In genomic region chr2:120251863-120252206, GRCh38 we compare ENCODE assay signal across 7 cellular contexts. TPM values are rescaled to one million over a fixed set of nuclear protein-coding genes. Genes with fewer than 3 reads are reported as not detected.
DNase-seq lines count a peak whose midpoint lies in the region; ATAC-seq and TF ChIP-seq lines count a peak whose summit lies in the region.

No MANE protein-coding gene starts in this region.

- DNase-seq in HL-60 (ENCODE audit: low read depth in 1 of 2, low spot score in 1 of 2) = peak in 1 of 2 experiments; percentile 42
- DNase-seq in WTC11 (ENCODE audit: low spot score) = no peak
- DNase-seq in iPS DF 6.9 (ENCODE audit: low read depth, low spot score) = no peak
- no peak for DNase-seq in stimulated activated naive B cell treated with anti-CD40 and anti-IgM and Interleukin-4, amounts not matched to agents 10 μg/mL and 1 μg/mL and 100 μg/mL, for 72 hours
- DNase-seq in stimulated activated CD4-positive, alpha-beta T cell treated with anti-CD3 and anti-CD28 coated beads, Interleukin-2, amount 100 ng/mL, for 24 hours = no peak

- ATAC-seq in WTC11 = no peak
- ATAC-seq in stimulated activated naive B cell treated with anti-CD40 and anti-IgM and Interleukin-4, amounts not matched to agents 10 μg/mL and 1 μg/mL and 100 μg/mL, for 72 hours (replicated peaks) = no peak
- no peak for ATAC-seq in GM18502 (IDR thresholded peaks at IDR 0.05; ENCODE audit: poor library complexity, unreplicated experiment)
- no peak for ATAC-seq in HG02763 (IDR thresholded peaks at IDR 0.05; ENCODE audit: unreplicated experiment)

- no peak for TF ChIP-seq CTCF in HL-60 (IDR thresholded peaks at IDR 0.05; ENCODE audit: insufficient read depth, low read length)
- no peak for TF ChIP-seq CTCF in WTC11 (IDR thresholded peaks at IDR 0.05)

- CTCF ChIA-PET in WTC11 (lab: Charles Lee) = interaction anchor here (0.7 to 3.4 kb wide), 16 partner anchors 10 to 444 kb away, joined by 3 to 34 read pairs (median 3); partner anchors contain the start of gene TMEM185B

- no peaks in the 10 kb centered on the region for H3K36me3 Mint-ChIP-seq in WTC11
- peaks cover 30% of the 10 kb centered on the region in 2 donors for H3K36me3 Mint-ChIP-seq in stimulated activated naive B cell treated with anti-CD40 and anti-IgM and Interleukin-4, amounts not matched to agents 10 μg/mL and 1 μg/mL and 100 μg/mL, for 72 hours

- H3K36me3 ChIP-seq in iPS DF 6.9 (ENCODE audit: control insufficient read depth, insufficient read depth, low read length) = no peaks in the 10 kb centered on the region

- peaks cover 47% of the 10 kb centered on the region for H3K4me1 Mint-ChIP-seq in WTC11
- peaks cover 44 to 68% of the 10 kb centered on the region in 2 donors for H3K4me1 Mint-ChIP-seq in stimulated activated naive B cell treated with anti-CD40 and anti-IgM and Interleukin-4, amounts not matched to agents 10 μg/mL and 1 μg/mL and 100 μg/mL, for 72 hours

- H3K9me3 ChIP-seq in iPS DF 6.9 (ENCODE audit: control insufficient read depth, insufficient read depth, low read length) = no peaks in the 10 kb centered on the region

- peak overlapping the region; percentile 71 for H3K27ac ChIP-seq in HL-60 (replicated peaks)
- no peak overlapping the region for H3K27ac ChIP-seq in iPS DF 6.9 (ENCODE audit: low read length)

- H3K4me3 ChIP-seq in HL-60 (replicated peaks; ENCODE audit: insufficient read depth, low read length) = peak overlapping the region; percentile 72
- H3K4me3 ChIP-seq in iPS DF 6.9 (ENCODE audit: low read length) = peak overlapping the region; percentile 89; the same call in 1 of the 2 replicates

- peaks cover 67% of the 10 kb centered on the region for H3K27me3 Mint-ChIP-seq in WTC11 (ENCODE audit: low read depth)
- peaks cover 9 to 30% of the 10 kb centered on the region in 2 donors for H3K27me3 Mint-ChIP-seq in stimulated activated naive B cell treated with anti-CD40 and anti-IgM and Interleukin-4, amounts not matched to agents 10 μg/mL and 1 μg/mL and 100 μg/mL, for 72 hours

- H3K9me3 Mint-ChIP-seq in WTC11 = no peaks in the 10 kb centered on the region
- H3K9me3 Mint-ChIP-seq in stimulated activated naive B cell treated with anti-CD40 and anti-IgM and Interleukin-4, amounts not matched to agents 10 μg/mL and 1 μg/mL and 100 μg/mL, for 72 hours = peaks cover 3 to 4% of the 10 kb centered on the region in 2 donors

- WGBS in iPS DF 6.9 (ENCODE audit: insufficient coverage, insufficient read length) = no CpG with 5 or more reads among the region's 6 CpGs

- no peak overlapping the region for H3K27ac Mint-ChIP-seq in WTC11
- H3K27ac Mint-ChIP-seq in stimulated activated naive B cell treated with anti-CD40 and anti-IgM and Interleukin-4, amounts not matched to agents 10 μg/mL and 1 μg/mL and 100 μg/mL, for 72 hours = peak overlapping the region; percentile 96

- POLR2A ChIA-PET in WTC11 (lab: Charles Lee) = interaction anchor here (0.6 to 1.4 kb wide), 6 partner anchors 24 to 823 kb away, joined by 3 to 5 read pairs (median 4); partner anchors contain the start of gene TMEM185B

- H3K27me3 ChIP-seq in HL-60 (ENCODE audit: insufficient read depth, poor library complexity, severe bottlenecking) (no peaks in the 10 kb centered on the region), iPS DF 6.9 (ENCODE audit: control insufficient read depth, insufficient read depth, low read length) (peaks cover 10% of the 10 kb centered on the region; the same call in 1 of the 2 replicates)

- H3K4me1 ChIP-seq in iPS DF 6.9 (ENCODE audit: control insufficient read depth, insufficient read depth, low read length) = 0 out of 2 replicates have a peak, but pooled peaks cover 2% of the 10 kb centered on the region

- peak overlapping the region; percentile 99 for H3K4me3 Mint-ChIP-seq in WTC11
- H3K4me3 Mint-ChIP-seq in stimulated activated naive B cell treated with anti-CD40 and anti-IgM and Interleukin-4, amounts not matched to agents 10 μg/mL and 1 μg/mL and 100 μg/mL, for 72 hours = peak overlapping the region; percentile 98 to 100

TF ChIP-seq in WTC11, 78 proteins besides CTCF, POLR2A, EP300 and RAD21 (continues in another document):
- no peak for TF ChIP-seq ATF3 (CRISPR knock-in tag; conservative IDR thresholded peaks at IDR 0.05)
- TF ChIP-seq AFF4 (CRISPR knock-in tag; IDR thresholded peaks at IDR 0.05; ENCODE audit: borderline replicate concordance) = no peak
- TF ChIP-seq GRHL2 (CRISPR knock-in tag; IDR thresholded peaks at IDR 0.05; ENCODE audit: insufficient replicate concordance, severe bottlenecking) = no peak
- no peak for TF ChIP-seq ZBTB21 (CRISPR knock-in tag; IDR thresholded peaks at IDR 0.05; ENCODE audit: borderline replicate concordance)
- TF ChIP-seq NFYB (CRISPR knock-in tag; conservative IDR thresholded peaks at IDR 0.05; ENCODE audit: low read depth) = no peak
- TF ChIP-seq ZNF138 (CRISPR knock-in tag; conservative IDR thresholded peaks at IDR 0.05) = no peak
- TF ChIP-seq FOXJ3 (CRISPR knock-in tag; IDR thresholded peaks at IDR 0.05; ENCODE audit: borderline replicate concordance) = no peak
- no peak for TF ChIP-seq IRF1 (CRISPR knock-in tag; IDR thresholded peaks at IDR 0.05)
- no peak for TF ChIP-seq ZNF512 (CRISPR knock-in tag; IDR thresholded peaks at IDR 0.05; ENCODE audit: borderline replicate concordance)
- TF ChIP-seq AR (CRISPR knock-in tag; IDR thresholded peaks at IDR 0.05) = no peak
- TF ChIP-seq JUN (CRISPR knock-in tag; IDR thresholded peaks at IDR 0.05) = no peak

RNA-seq across cellular contexts. Expression of gene RALB, which starts 0.8 kb away (rescaled TPM):
- 17.1 to 18.0 TPM (median 17.9 TPM) in 3 replicates for total RNA-seq in WTC11 (2021)

RNA-seq across cellular contexts. Expression of gene TMEM185B, which starts 28.6 kb away (rescaled TPM):
- 9.9 to 14.9 TPM (median 14.3 TPM) in 3 replicates for total RNA-seq in WTC11 (2021)
